ENCODE assay signal across 9 cellular contexts in the genomic region with DNA sequence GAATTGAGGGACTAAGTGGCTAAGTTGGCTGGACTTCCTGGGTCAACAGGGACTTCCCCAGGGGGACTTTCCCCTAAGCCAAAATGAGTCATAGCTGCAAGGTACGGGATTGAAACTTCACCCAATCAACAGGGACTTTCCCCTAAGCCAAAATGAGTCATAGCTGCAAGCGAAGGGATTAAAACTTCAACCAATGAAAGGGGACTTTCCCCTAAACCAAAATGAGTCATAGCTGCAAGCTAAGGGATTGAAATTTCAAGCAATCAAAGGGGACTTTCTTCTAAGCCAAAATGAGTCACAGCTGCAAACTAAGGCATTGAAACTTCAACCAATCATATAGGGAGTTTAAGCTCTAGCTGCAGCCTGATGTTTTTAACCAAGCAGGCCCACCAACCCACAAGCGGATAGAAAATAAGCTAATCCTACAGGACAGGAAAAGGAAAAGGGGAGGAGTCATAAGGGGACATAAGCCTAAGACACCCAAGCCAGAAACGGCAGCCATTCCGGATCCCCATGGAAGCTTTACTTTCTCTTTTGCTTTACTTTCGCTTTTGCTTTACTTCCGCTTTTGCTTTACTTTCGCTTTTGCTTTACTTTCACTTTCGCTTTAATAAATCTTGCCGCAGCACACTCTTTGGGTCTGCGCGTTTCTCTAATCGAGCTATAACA.
DNase-seq lines count a peak whose midpoint lies in the region; ATAC-seq, FAIRE-seq and TF ChIP-seq lines count a peak whose summit lies in the region.
"Had no signal": no experiment of that assay in that cellular context is flagged by ENCODE, and none has a peak within 500 bp of the region (broad histone marks: within the 10 kb centered on the region; RNA-seq: fewer than 3 reads in every experiment).

No MANE protein-coding gene starts in this region.

- TF ChIP-seq EP300 in A549 (IDR thresholded peaks at IDR 0.05), result no peak

- H3K4me2 ChIP-seq in A549 (0 out of 3 replicates have a peak overlapping the region, but pooled peaks have one; percentile 19), neuronal stem cell (ENCODE audit: insufficient read depth, low read length, poor library complexity, severe bottlenecking) (no peak overlapping the region)

- DNase-seq in A549 (ENCODE audit: low read depth in 1 of 2, low spot score in 1 of 2) (peak; percentile 1 to 70), GM19240 (ENCODE audit: insufficient read length, low spot score) (peak; percentile 19), SK-MEL-5 (ENCODE audit: low read depth, low spot score) (peak; percentile 40), amniotic epithelial cell (ENCODE audit: low read depth) (peak; percentile 12), neuronal stem cell (ENCODE audit: low spot score) (no peak), cerebellum (ENCODE audit: low spot score) (no peak), kidney (no peak)

- intact Hi-C loops in kidney (cut with DNase I), result no loop called here

- H3K36me3 ChIP-seq in neuronal stem cell (replicated peaks in 1 of 2; ENCODE audit: control insufficient read depth in 2 of 2, insufficient read depth in 2 of 2, low read length in 2 of 2) (no peaks in the 10 kb centered on the region), kidney (ENCODE audit: control insufficient read depth in 1 of 2, insufficient read depth in 2 of 2, low read length in 2 of 2) (no peaks in the 10 kb centered on the region)

- peak overlapping the region; percentile 60 for H2AFZ ChIP-seq in neuronal stem cell (ENCODE audit: low read length)

- no peak overlapping the region for H2BK15ac ChIP-seq in neuronal stem cell (ENCODE audit: low read length)

- H4K91ac ChIP-seq in neuronal stem cell (ENCODE audit: low read depth, low read length, poor library complexity), result no peak overlapping the region

- H3K27ac ChIP-seq in A549 (no peak overlapping the region), neuronal stem cell (replicated peaks; ENCODE audit: low read length) (no peak overlapping the region), kidney (ENCODE audit: low read depth in 2 of 2, low read length in 2 of 2) (no peak overlapping the region)

- H3K4ac ChIP-seq in neuronal stem cell (ENCODE audit: low read length), result no peak overlapping the region

- CTCF ChIA-PET in A549 (lab: Yijun Ruan, JAX), result no interaction called here

- no peak for TF ChIP-seq RAD21 in A549 (conservative IDR thresholded peaks at IDR 0.05 in 1 of 2, IDR thresholded peaks at IDR 0.05 in 1 of 2)

- no peaks in the 10 kb centered on the region for H3K79me1 ChIP-seq in neuronal stem cell (ENCODE audit: low read depth, low read length)

- no peak overlapping the region for H2BK120ac ChIP-seq in neuronal stem cell (ENCODE audit: low read depth, low read length)

- H3K4me1 ChIP-seq in A549 (no peaks in the 10 kb centered on the region), neuronal stem cell (ENCODE audit: control insufficient read depth in 2 of 2, insufficient read depth in 1 of 2, low read depth in 1 of 2, low read length in 2 of 2) (no peaks in the 10 kb centered on the region), kidney (ENCODE audit: control insufficient read depth in 1 of 2, insufficient read depth in 1 of 2, low read depth in 1 of 2, low read length in 2 of 2) (no peaks in the 10 kb centered on the region)

- 39% methylated on average over 13 of the region's 13 CpGs for WGBS in A549 (ENCODE audit: missing lambda C conversion rate)
- WGBS in neuronal stem cell (ENCODE audit: extremely low coverage in 2 of 2, insufficient read length in 2 of 2, insufficient replicate concordance in 1 of 2), 2 donors, result no CpG with 5 or more reads among the region's 13 CpGs

- H3K4me3 ChIP-seq in A549, result peak overlapping the region; percentile 29; the same call in 2 of the 3 replicates
- H3K4me3 ChIP-seq in neuronal stem cell (ENCODE audit: low read length in 2 of 2), result no peak overlapping the region
- no peak overlapping the region for H3K4me3 ChIP-seq in kidney (ENCODE audit: low read length in 2 of 2)

- H3K9me3 ChIP-seq in A549 (no peaks in the 10 kb centered on the region; the same call in 1 of the 3 replicates), neuronal stem cell (replicated peaks in 1 of 2; ENCODE audit: control insufficient read depth in 2 of 2, insufficient read depth in 1 of 2, low read depth in 1 of 2, low read length in 2 of 2) (peaks cover 0 to 3% of the 10 kb centered on the region in 2 donors), kidney (ENCODE audit: control insufficient read depth in 1 of 2, low read length in 2 of 2) (no peaks in the 10 kb centered on the region)

- H2BK5ac ChIP-seq in neuronal stem cell (ENCODE audit: low read length), result no peak overlapping the region

- ATAC-seq in A549, result no peak; a peak in 1 of 6 replicates
- peak; percentile 90 for ATAC-seq in HG03354 (IDR thresholded peaks at IDR 0.05; ENCODE audit: poor library complexity, severe bottlenecking, unreplicated experiment)

- no peak for TF ChIP-seq CTCF in A549 (IDR thresholded peaks at IDR 0.05)
- no peak for TF ChIP-seq CTCF in kidney (IDR thresholded peaks at IDR 0.05; ENCODE audit: borderline replicate concordance, extremely low read depth, insufficient read depth)

- no peak overlapping the region for H3K14ac ChIP-seq in neuronal stem cell (ENCODE audit: low read length)

- no peak overlapping the region for H3K9ac ChIP-seq in neuronal stem cell (ENCODE audit: low read depth, low read length, poor library complexity)
- H3K9ac ChIP-seq in kidney (ENCODE audit: low read length in 2 of 2), result no peak overlapping the region

- H3K27me3 ChIP-seq in neuronal stem cell (ENCODE audit: control insufficient read depth in 3 of 3, insufficient read depth in 3 of 3, low read depth in 1 of 3, low read length in 3 of 3), result no peaks in the 10 kb centered on the region

- TF ChIP-seq POLR2A in A549 (IDR thresholded peaks at IDR 0.05; ENCODE audit: low read length), result no peak

- POLR2A ChIA-PET in A549 (lab: Yijun Ruan, JAX), result no interaction called here

- FAIRE-seq in A549 (lab: Jason Lieb, UNC), result no peak
- FAIRE-seq in kidney (lab: Jason Lieb, UNC), result no peak
- FAIRE-seq: islet of Langerhans had no signal

- H2BK12ac ChIP-seq in neuronal stem cell (ENCODE audit: low read length), result no peak overlapping the region

- H3K23ac ChIP-seq in neuronal stem cell (ENCODE audit: low read depth, low read length, poor library complexity), result no peak overlapping the region

- in situ Hi-C loops in SK-MEL-5 (cut with HindIII; ENCODE audit: low pct_unique_long_range_greater_than_20kb, low sequenced_read_pairs), result no loop called here

- H2AK5ac ChIP-seq in neuronal stem cell (ENCODE audit: low read depth, low read length), result no peak overlapping the region

- H4K8ac ChIP-seq in neuronal stem cell (ENCODE audit: low read depth, low read length), result no peak overlapping the region

- no peak overlapping the region for H3K18ac ChIP-seq in neuronal stem cell (ENCODE audit: low read length)

TF ChIP-seq in A549, 52 proteins besides CTCF, POLR2A, EP300 and RAD21 (continues in another document):
- no peak for TF ChIP-seq RARB (CRISPR knock-in tag; IDR thresholded peaks at IDR 0.05)
- no peak for TF ChIP-seq CHD2 (IDR thresholded peaks at IDR 0.05; ENCODE audit: low read length, partially characterized antibody)
- TF ChIP-seq USF2 (IDR thresholded peaks at IDR 0.05), result no peak
- TF ChIP-seq POLR2AphosphoS2 (conservative IDR thresholded peaks at IDR 0.05; ENCODE audit: low read length), result no peak
- TF ChIP-seq, protein P1, sequence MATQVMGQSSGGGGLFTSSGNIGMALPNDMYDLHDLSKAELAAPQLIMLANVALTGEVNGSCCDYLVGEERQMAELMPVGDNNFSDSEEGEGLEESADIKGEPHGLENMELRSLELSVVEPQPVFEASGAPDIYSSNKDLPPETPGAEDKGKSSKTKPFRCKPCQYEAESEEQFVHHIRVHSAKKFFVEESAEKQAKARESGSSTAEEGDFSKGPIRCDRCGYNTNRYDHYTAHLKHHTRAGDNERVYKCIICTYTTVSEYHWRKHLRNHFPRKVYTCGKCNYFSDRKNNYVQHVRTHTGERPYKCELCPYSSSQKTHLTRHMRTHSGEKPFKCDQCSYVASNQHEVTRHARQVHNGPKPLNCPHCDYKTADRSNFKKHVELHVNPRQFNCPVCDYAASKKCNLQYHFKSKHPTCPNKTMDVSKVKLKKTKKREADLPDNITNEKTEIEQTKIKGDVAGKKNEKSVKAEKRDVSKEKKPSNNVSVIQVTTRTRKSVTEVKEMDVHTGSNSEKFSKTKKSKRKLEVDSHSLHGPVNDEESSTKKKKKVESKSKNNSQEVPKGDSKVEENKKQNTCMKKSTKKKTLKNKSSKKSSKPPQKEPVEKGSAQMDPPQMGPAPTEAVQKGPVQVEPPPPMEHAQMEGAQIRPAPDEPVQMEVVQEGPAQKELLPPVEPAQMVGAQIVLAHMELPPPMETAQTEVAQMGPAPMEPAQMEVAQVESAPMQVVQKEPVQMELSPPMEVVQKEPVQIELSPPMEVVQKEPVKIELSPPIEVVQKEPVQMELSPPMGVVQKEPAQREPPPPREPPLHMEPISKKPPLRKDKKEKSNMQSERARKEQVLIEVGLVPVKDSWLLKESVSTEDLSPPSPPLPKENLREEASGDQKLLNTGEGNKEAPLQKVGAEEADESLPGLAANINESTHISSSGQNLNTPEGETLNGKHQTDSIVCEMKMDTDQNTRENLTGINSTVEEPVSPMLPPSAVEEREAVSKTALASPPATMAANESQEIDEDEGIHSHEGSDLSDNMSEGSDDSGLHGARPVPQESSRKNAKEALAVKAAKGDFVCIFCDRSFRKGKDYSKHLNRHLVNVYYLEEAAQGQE (IDR thresholded peaks at IDR 0.05), result no peak
- TF ChIP-seq, protein P2, sequence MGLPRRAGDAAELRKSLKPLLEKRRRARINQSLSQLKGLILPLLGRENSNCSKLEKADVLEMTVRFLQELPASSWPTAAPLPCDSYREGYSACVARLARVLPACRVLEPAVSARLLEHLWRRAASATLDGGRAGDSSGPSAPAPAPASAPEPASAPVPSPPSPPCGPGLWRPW (IDR thresholded peaks at IDR 0.05), result no peak
- TF ChIP-seq BCL3 (IDR thresholded peaks at IDR 0.05), result 0 out of 3 replicates have a peak, but pooled peaks have one; percentile 30

Comparison
In these comparisons a context has a peak if more than half of its experiments do, and no peak if none do; other contexts are left out.
1. DNase-seq: peak in A549 (2 of 2), GM19240 (single experiment), SK-MEL-5 (single experiment) and amniotic epithelial cell (single experiment); none in neuronal stem cell (single experiment), cerebellum (single experiment) and kidney (single experiment).